ENCODE assay signal across 19 cellular contexts in genomic region chr17:56292010-56292409, GRCh38.
DNase-seq lines count a peak whose midpoint lies in the region; ATAC-seq, FAIRE-seq and TF ChIP-seq lines count a peak whose summit lies in the region.
"Had no signal": no experiment of that assay in that cellular context is flagged by ENCODE, and none has a peak within 500 bp of the region (broad histone marks: within the 10 kb centered on the region; RNA-seq: fewer than 3 reads in every experiment).

No MANE protein-coding gene starts in this region.

- TF ChIP-seq CTCF in keratinocyte (optimal IDR thresholded peaks at IDR 0.05 in 1 of 3, IDR thresholded peaks at IDR 0.05 in 1 of 3, conservative IDR thresholded peaks at IDR 0.05 in 1 of 3; ENCODE audit: extremely low read depth in 1 of 3, insufficient read depth in 2 of 3, low read length in 3 of 3), result no peak
- no peak for TF ChIP-seq CTCF in prostate gland (IDR thresholded peaks at IDR 0.05)
- no peak for TF ChIP-seq CTCF in body of pancreas (IDR thresholded peaks at IDR 0.05)
- no peak for TF ChIP-seq CTCF in glutamatergic neuron (IDR thresholded peaks at IDR 0.05; ENCODE audit: partially characterized antibody, unreplicated experiment)
- TF ChIP-seq CTCF in tibial artery (IDR thresholded peaks at IDR 0.05), result no peak

- dilution Hi-C loops in keratinocyte (cut with MboI; ENCODE audit: extremely low pct_ligation_motif_present, low sequenced_read_pairs), result no loop called here

- H3K4me3 ChIP-seq in ACC112 (ENCODE audit: low read depth, low read length), result 0 out of 2 replicates have a peak overlapping the region, but pooled peaks have one; percentile 11
- no peak overlapping the region for H3K4me3 ChIP-seq in keratinocyte (ENCODE audit: control insufficient read depth in 2 of 3, extremely low read depth in 1 of 3, insufficient read depth in 2 of 3, low read depth in 1 of 3, low read length in 3 of 3)
- no peak overlapping the region for H3K4me3 ChIP-seq in prostate gland
- H3K4me3 ChIP-seq in body of pancreas, result no peak overlapping the region
- H3K4me3 ChIP-seq in tibial artery, result no peak overlapping the region
- H3K4me3 ChIP-seq: A549, gastrocnemius medialis, skin epidermis had no signal

- intact Hi-C loops in prostate gland (cut with DNase I), result no loop called here
- intact Hi-C loops in body of pancreas (cut with DNase I), result no loop called here
- intact Hi-C loops in tibial artery (cut with DNase I; ENCODE audit: low total_unique reads), result no loop called here

- no peak for ATAC-seq in body of pancreas
- ATAC-seq: A549; gastrocnemius medialis; left cardiac atrium; natural killer cell treated with Interleukin-12 subunit alpha and Interleukin-12 subunit beta and Interleukin-15 and Interleukin-18, amount 100 ng/mL, for 72 hours had no signal

- H2AFZ ChIP-seq in ACC112 (ENCODE audit: low read length, unreplicated experiment) (peak overlapping the region; percentile 66), keratinocyte (ENCODE audit: control insufficient read depth, low read length) (no peak overlapping the region)

- DNase-seq in HT1080 (ENCODE audit: low read depth), result peak; percentile 94
- DNase-seq in astrocyte of the hippocampus (ENCODE audit: low read depth, low spot score), result peak; percentile 82
- DNase-seq in keratinocyte (ENCODE audit: low read depth, low spot score), result peak; percentile 1
- no peak for DNase-seq in prostate gland (ENCODE audit: low spot score)
- no peak for DNase-seq in body of pancreas
- DNase-seq in glutamatergic neuron, result no peak
- DNase-seq in tibial artery, result no peak
- DNase-seq: activated CD4-positive, alpha-beta T cell treated with anti-CD3 and anti-CD28 coated beads, Interleukin-2, amount 50 U/mL, for 4 hours; activated gamma-delta T cell treated with Interleukin-2 at 50 U/mL for 16 hours; gastrocnemius medialis; left cardiac atrium; NCI-H1417 treated with DMSO at 0.1 percent for 48 hours; NCI-H510A treated with DMSO at 0.1 percent for 48 hours; RPMI8226 had no signal

- 24% methylated on average over 1 of the region's 1 CpG for WGBS in prostate gland
- 28 to 42% methylated on average over 1 of the region's 1 CpG for WGBS in body of pancreas, 2 donors

- no peak overlapping the region for H3K4me3 Mint-ChIP-seq in glutamatergic neuron (ENCODE audit: unreplicated experiment)
- H3K4me3 Mint-ChIP-seq: natural killer cell treated with Interleukin-12 subunit alpha and Interleukin-12 subunit beta and Interleukin-15 and Interleukin-18, amount 100 ng/mL, for 72 hours had no signal

- H3K27ac Mint-ChIP-seq in glutamatergic neuron (ENCODE audit: unreplicated experiment), result no peak overlapping the region
- H3K27ac Mint-ChIP-seq: natural killer cell treated with Interleukin-12 subunit alpha and Interleukin-12 subunit beta and Interleukin-15 and Interleukin-18, amount 100 ng/mL, for 72 hours had no signal

- H3K4me2 ChIP-seq in keratinocyte (ENCODE audit: control insufficient read depth, extremely low read depth, insufficient read depth, low read depth, low read length), result no peak overlapping the region
- H3K4me2 ChIP-seq: A549 had no signal

- no peak overlapping the region for H3K9ac ChIP-seq in keratinocyte (ENCODE audit: control insufficient read depth, extremely low read depth, insufficient read depth, low read length)

- H4K20me1 ChIP-seq in keratinocyte (ENCODE audit: control insufficient read depth, extremely low read depth, insufficient read depth, low read length), result no peaks in the 10 kb centered on the region

- H3K4me1 Mint-ChIP-seq in glutamatergic neuron (ENCODE audit: low read depth, unreplicated experiment), result no peaks in the 10 kb centered on the region

- no peaks in the 10 kb centered on the region for H3K36me3 Mint-ChIP-seq in glutamatergic neuron (ENCODE audit: unreplicated experiment)
- H3K36me3 Mint-ChIP-seq: natural killer cell treated with Interleukin-12 subunit alpha and Interleukin-12 subunit beta and Interleukin-15 and Interleukin-18, amount 100 ng/mL, for 72 hours had no signal

- no peaks in the 10 kb centered on the region for H3K27me3 Mint-ChIP-seq in glutamatergic neuron (ENCODE audit: unreplicated experiment)

- peak overlapping the region; percentile 79 for H3K27ac ChIP-seq in ACC112 (ENCODE audit: low read depth, low read length)
- H3K27ac ChIP-seq in keratinocyte (ENCODE audit: control insufficient read depth, insufficient read depth, low read length), result no peak overlapping the region
- no peak overlapping the region for H3K27ac ChIP-seq in prostate gland
- H3K27ac ChIP-seq in body of pancreas, result no peak overlapping the region
- H3K27ac ChIP-seq in tibial artery, result no peak overlapping the region
- H3K27ac ChIP-seq: A549, gastrocnemius medialis, skin epidermis had no signal

- peak; percentile 56 for FAIRE-seq in keratinocyte (lab: Jason Lieb, UNC)
- FAIRE-seq: A549, H1 had no signal

- H3K9me3 Mint-ChIP-seq in glutamatergic neuron (ENCODE audit: unreplicated experiment), result no peaks in the 10 kb centered on the region

- TF ChIP-seq POLR2A in prostate gland (IDR thresholded peaks at IDR 0.05) (no peak), body of pancreas (IDR thresholded peaks at IDR 0.05) (no peak)

- no peaks in the 10 kb centered on the region for H3K9me1 ChIP-seq in keratinocyte (ENCODE audit: control insufficient read depth, extremely low read depth, insufficient read depth, low read length)

- no peaks in the 10 kb centered on the region for H3K9me3 ChIP-seq in keratinocyte (ENCODE audit: control insufficient read depth, low read depth, low read length)
- no peaks in the 10 kb centered on the region for H3K9me3 ChIP-seq in prostate gland
- H3K9me3 ChIP-seq in body of pancreas, result no peaks in the 10 kb centered on the region
- no peaks in the 10 kb centered on the region for H3K9me3 ChIP-seq in tibial artery
- H3K9me3 ChIP-seq: A549, gastrocnemius medialis had no signal

- H3K27me3 ChIP-seq in ACC112 (ENCODE audit: insufficient read depth, low read length) (no peaks in the 10 kb centered on the region), keratinocyte (ENCODE audit: control insufficient read depth, extremely low read depth, insufficient read depth, low read length) (no peaks in the 10 kb centered on the region), prostate gland (replicated peaks; ENCODE audit: insufficient read depth) (no peaks in the 10 kb centered on the region), body of pancreas (no peaks in the 10 kb centered on the region), tibial artery (no peaks in the 10 kb centered on the region)
- H3K27me3 ChIP-seq: gastrocnemius medialis had no signal

- peaks cover 38% of the 10 kb centered on the region for H3K4me1 ChIP-seq in ACC112 (ENCODE audit: control insufficient read depth, insufficient read depth, low read length, unreplicated experiment)
- H3K4me1 ChIP-seq in keratinocyte (ENCODE audit: control insufficient read depth, extremely low read depth, insufficient read depth, low read length), result no peaks in the 10 kb centered on the region
- H3K4me1 ChIP-seq in prostate gland (replicated peaks), result no peaks in the 10 kb centered on the region
- H3K4me1 ChIP-seq in body of pancreas, result no peaks in the 10 kb centered on the region
- H3K4me1 ChIP-seq in tibial artery, result peaks cover 0 to 9% (median 0%) of the 10 kb centered on the region in 4 donors
- H3K4me1 ChIP-seq: A549 had no signal

- H3K79me2 ChIP-seq in ACC112 (ENCODE audit: control insufficient read depth, insufficient read depth, low read length, unreplicated experiment) (no peaks in the 10 kb centered on the region), keratinocyte (ENCODE audit: control insufficient read depth, insufficient read depth, low read length) (no peaks in the 10 kb centered on the region)

- no peaks in the 10 kb centered on the region for H3K36me3 ChIP-seq in ACC112 (ENCODE audit: insufficient read depth, low read length)
- no peaks in the 10 kb centered on the region for H3K36me3 ChIP-seq in keratinocyte (ENCODE audit: control insufficient read depth in 2 of 2, extremely low read depth in 1 of 2, insufficient read depth in 2 of 2, low read length in 2 of 2)
- H3K36me3 ChIP-seq in prostate gland, result no peaks in the 10 kb centered on the region
- no peaks in the 10 kb centered on the region for H3K36me3 ChIP-seq in body of pancreas (replicated peaks in 1 of 2; ENCODE audit: insufficient read depth in 1 of 2, low read depth in 2 of 2)
- H3K36me3 ChIP-seq in tibial artery, result no peaks in the 10 kb centered on the region
- H3K36me3 ChIP-seq: gastrocnemius medialis had no signal

Comparison
In these comparisons a context has a peak if more than half of its experiments do, and no peak if none do; other contexts are left out.
1. DNase-seq: peak in HT1080 (single experiment), astrocyte of the hippocampus (single experiment) and keratinocyte (single experiment); none in prostate gland (single experiment), body of pancreas (0 of 4), glutamatergic neuron (single experiment) and tibial artery (0 of 2).